14 cellular contexts compared by ENCODE assay signal in genomic region chr7:130845581-130846085, GRCh38.
A peak's percentile ranks its signal among the peaks of the same experiment; 100 is the strongest.
DNase-seq lines count a peak whose midpoint lies in the region; ATAC-seq and TF ChIP-seq lines count a peak whose summit lies in the region.
"Had no signal": no experiment of that assay in that cellular context is flagged by ENCODE, and none has a peak within 500 bp of the region (broad histone marks: within the 10 kb centered on the region; RNA-seq: fewer than 3 reads in every experiment).

No MANE protein-coding gene starts in this region.

- H3K4ac ChIP-seq in IMR-90 (ENCODE audit: low read depth, low read length), result peak overlapping the region; percentile 97

- H3K23ac ChIP-seq in IMR-90 (ENCODE audit: low read depth, low read length), result peak overlapping the region; percentile 96

- H3K79me1 ChIP-seq in IMR-90 (ENCODE audit: low read depth in 1 of 2, low read length in 2 of 2), result peaks cover 0 to 41% of the 10 kb centered on the region in 2 experiments

- DNase-seq in AG09309 (ENCODE audit: low read depth), result peak; percentile 69
- peak; percentile 89 for DNase-seq in IMR-90
- DNase-seq in astrocyte of the spinal cord (ENCODE audit: low read depth, low spot score), result peak; percentile 84
- DNase-seq in lung microvascular endothelial cell (ENCODE audit: low read depth in 2 of 2), result peak; percentile 43 to 65
- no peak for DNase-seq in NCI-H2196 (lab: John Stamatoyannopoulos, UW; ENCODE audit: unreplicated experiment)
- no peak for DNase-seq in globus pallidus (ENCODE audit: low spot score)
- DNase-seq: CD4-positive, CD25-positive, alpha-beta regulatory T cell; natural killer cell; NCI-H1092 treated with DMSO at 0.1 percent for 48 hours; NCI-H774; stimulated activated naive CD4-positive, alpha-beta T cell treated with Interleukin-2 at 50 U/mL for 16 hours had no signal

- no peaks in the 10 kb centered on the region for H3K36me3 ChIP-seq in IMR-90 (ENCODE audit: control insufficient read depth, insufficient read depth, low read length)
- H3K36me3 ChIP-seq: adrenal gland had no signal

- peak overlapping the region; percentile 87 for H3K27ac ChIP-seq in IMR-90 (ENCODE audit: insufficient read depth, low read length)
- H3K27ac ChIP-seq: adrenal gland had no signal

- H4K91ac ChIP-seq in IMR-90 (ENCODE audit: insufficient read depth, low read depth, low read length), result peak overlapping the region; percentile 94

- peaks cover 14% of the 10 kb centered on the region for H3K9me1 ChIP-seq in IMR-90 (ENCODE audit: insufficient read depth, low read length)

- peak overlapping the region; percentile 97 for H2AK5ac ChIP-seq in IMR-90 (ENCODE audit: low read depth, low read length)

- TF ChIP-seq CTCF in AG09309 (IDR thresholded peaks at IDR 0.05; ENCODE audit: control insufficient read depth, insufficient read depth, low read depth, low read length, missing control alignments), result no peak
- no peak for TF ChIP-seq CTCF in IMR-90 (conservative IDR thresholded peaks at IDR 0.05; ENCODE audit: low read depth, low read length)
- TF ChIP-seq CTCF in astrocyte of the spinal cord (IDR thresholded peaks at IDR 0.05; ENCODE audit: low read depth, low read length), result no peak

- H2BK120ac ChIP-seq in IMR-90 (ENCODE audit: low read depth, low read length), result peak overlapping the region; percentile 99

- peaks cover 6% of the 10 kb centered on the region for H3K4me1 ChIP-seq in IMR-90 (ENCODE audit: control insufficient read depth, insufficient read depth, low read length)
- H3K4me1 ChIP-seq: adrenal gland had no signal

- peak overlapping the region; percentile 98 for H2BK20ac ChIP-seq in IMR-90 (ENCODE audit: low read depth, low read length)

- peak overlapping the region; percentile 84 for H2AFZ ChIP-seq in IMR-90 (replicated peaks; ENCODE audit: low read length, poor library complexity)

- intact Hi-C loops in IMR-90 (cut with micrococcal nuclease), result no loop called here

- H3K27me3 ChIP-seq in IMR-90 (ENCODE audit: control insufficient read depth, insufficient read depth, low read length), result no peaks in the 10 kb centered on the region
- H3K27me3 ChIP-seq: adrenal gland had no signal

- no peak for TF ChIP-seq POLR2A in IMR-90 (IDR thresholded peaks at IDR 0.05; ENCODE audit: low read depth, low read length)

- no peaks in the 10 kb centered on the region for H3K9me3 ChIP-seq in IMR-90 (ENCODE audit: control insufficient read depth, insufficient read depth, low read length)
- H3K9me3 ChIP-seq: adrenal gland had no signal

- peak overlapping the region; percentile 95 for H3K56ac ChIP-seq in IMR-90 (ENCODE audit: extremely low read depth, insufficient read depth, low read length)

- dilution Hi-C loops in IMR-90 (cut with HindIII; ENCODE audit: low sequenced_read_pairs, unreplicated experiment), result no loop called here

- H3K4me3 ChIP-seq in AG09309 (ENCODE audit: control insufficient read depth, low read depth, low read length), result peak overlapping the region; percentile 25
- no peak overlapping the region for H3K4me3 ChIP-seq in IMR-90 (ENCODE audit: insufficient read depth, low read depth, low read length)
- no peak overlapping the region for H3K4me3 ChIP-seq in astrocyte of the spinal cord (ENCODE audit: low read depth, low read length)
- H3K4me3 ChIP-seq: adrenal gland had no signal

- H4K5ac ChIP-seq in IMR-90 (ENCODE audit: low read depth, low read length), result peak overlapping the region; percentile 86

- peak overlapping the region; percentile 93 for H3K14ac ChIP-seq in IMR-90 (replicated peaks; ENCODE audit: low read depth, low read length)

- H4K8ac ChIP-seq in IMR-90 (ENCODE audit: low read depth in 2 of 2, low read length in 2 of 2), result peak overlapping the region; percentile 66 to 94

- 24% methylated on average over 3 of the region's 11 CpGs; no CpG with 5 or more reads in 1 of the 2 experiments for WGBS in IMR-90 (ENCODE audit: extremely low coverage in 2 of 2, insufficient read length in 1 of 2), 2 experiments

- H2BK5ac ChIP-seq in IMR-90 (ENCODE audit: low read depth, low read length, poor library complexity, severe bottlenecking), result peak overlapping the region; percentile 97

- no TSS peak for BruUV-seq in IMR-90 (replicated peaks; lab: Mats Ljungman, UMichigan)

- POLR2A ChIA-PET in IMR-90 (lab: Charles Lee; ENCODE audit: unreplicated experiment), result interaction anchor here (0.6 kb wide), 1 partner anchor 59 kb away, joined by 8 read pairs; no protein-coding TSS in a partner anchor

- CTCF ChIA-PET in IMR-90 (lab: Yijun Ruan, JAX), result interaction anchor here (0.6 kb wide), 2 partner anchors 96 to 183 kb away, joined by 3 read pairs; no protein-coding TSS in a partner anchor

- H3K9ac ChIP-seq in IMR-90 (ENCODE audit: low read depth, low read length), result peak overlapping the region; percentile 59; the same call in 1 of the 2 replicates

- H2BK15ac ChIP-seq in IMR-90 (ENCODE audit: low read depth, low read length), result peak overlapping the region; percentile 82; the same call in 2 of the 3 replicates

- in situ Hi-C loops in IMR-90 (cut with MboI; ENCODE audit: low sequenced_read_pairs), result no loop called here
- in situ Hi-C loops in astrocyte of the spinal cord (cut with HindIII; ENCODE audit: low sequenced_read_pairs), result no loop called here

- ATAC-seq in IMR-90 (ENCODE audit: low read depth) (peak; percentile 89), GM18861 (IDR thresholded peaks at IDR 0.05; ENCODE audit: unreplicated experiment) (no peak), GM21360 (IDR thresholded peaks at IDR 0.05; ENCODE audit: unreplicated experiment) (no peak)
- ATAC-seq: natural killer cell had no signal

- peak overlapping the region; percentile 98 for H2AK9ac ChIP-seq in IMR-90 (replicated peaks; ENCODE audit: low read depth, low read length, poor library complexity)

- peak overlapping the region; percentile 65 for H3K18ac ChIP-seq in IMR-90 (ENCODE audit: low read depth, low read length)

- H4K20me1 ChIP-seq in IMR-90 (ENCODE audit: insufficient read depth, low read length), result no peaks in the 10 kb centered on the region

- TF ChIP-seq RAD21 in IMR-90 (IDR thresholded peaks at IDR 0.05; ENCODE audit: low read length), result no peak

- peak overlapping the region; percentile 49; the same call in 1 of the 2 replicates for H3K4me2 ChIP-seq in IMR-90 (ENCODE audit: low read depth, low read length)

TF ChIP-seq in IMR-90, 13 proteins besides CTCF, POLR2A, EP300 and RAD21:
- TF ChIP-seq MXI1 (IDR thresholded peaks at IDR 0.05; ENCODE audit: borderline replicate concordance, low read depth, low read length) (no peak), BHLHE40 (IDR thresholded peaks at IDR 0.05; ENCODE audit: low read depth, low read length) (0 out of 2 replicates have a peak, but pooled peaks have one; percentile 18)

Comparison
In these comparisons a context has a peak if more than half of its experiments do, and no peak if none do; other contexts are left out.
1. DNase-seq: peak in AG09309 (single experiment), IMR-90 (single experiment), astrocyte of the spinal cord (single experiment) and lung microvascular endothelial cell (2 of 2); none in NCI-H2196 (single experiment) and globus pallidus (single experiment).